4 cellular contexts compared by ENCODE assay signal in the genomic region with DNA sequence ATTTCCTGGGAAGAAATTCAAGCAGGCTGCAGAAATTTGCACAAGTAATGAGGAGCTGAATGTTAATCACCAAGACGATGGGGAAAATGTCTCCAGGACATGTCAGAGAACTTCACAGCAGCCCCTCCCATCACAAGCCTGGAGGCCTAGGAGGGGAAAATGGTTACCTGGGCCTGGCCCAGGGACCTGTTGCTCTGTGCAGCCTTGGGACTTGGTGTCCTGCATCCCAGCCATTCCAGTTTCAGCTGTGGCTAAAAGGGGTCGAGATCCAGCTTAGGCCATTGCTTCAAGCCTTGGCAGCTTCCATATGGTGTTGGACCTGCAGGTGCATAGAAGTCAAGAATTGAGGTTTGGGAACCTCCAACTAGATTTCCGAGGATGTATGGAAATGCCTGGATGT. TPM values are rescaled to one million over a fixed set of nuclear protein-coding genes. Genes with fewer than 3 reads are reported as not detected.
"Had no signal": no experiment of that assay in that cellular context is flagged by ENCODE, and none has a peak within 500 bp of the region (broad histone marks: within the 10 kb centered on the region; RNA-seq: fewer than 3 reads in every experiment).

No MANE protein-coding gene starts in this region.

RNA-seq across cellular contexts. Expression of gene ENPP6, which starts 59.3 kb away (rescaled TPM):
- total RNA-seq: M059J, PC-3, Right ventricle myocardium superior, SJSA1 had no signal
